Comparison of ENCODE assay signal across 1 cellular context in the genomic region with DNA sequence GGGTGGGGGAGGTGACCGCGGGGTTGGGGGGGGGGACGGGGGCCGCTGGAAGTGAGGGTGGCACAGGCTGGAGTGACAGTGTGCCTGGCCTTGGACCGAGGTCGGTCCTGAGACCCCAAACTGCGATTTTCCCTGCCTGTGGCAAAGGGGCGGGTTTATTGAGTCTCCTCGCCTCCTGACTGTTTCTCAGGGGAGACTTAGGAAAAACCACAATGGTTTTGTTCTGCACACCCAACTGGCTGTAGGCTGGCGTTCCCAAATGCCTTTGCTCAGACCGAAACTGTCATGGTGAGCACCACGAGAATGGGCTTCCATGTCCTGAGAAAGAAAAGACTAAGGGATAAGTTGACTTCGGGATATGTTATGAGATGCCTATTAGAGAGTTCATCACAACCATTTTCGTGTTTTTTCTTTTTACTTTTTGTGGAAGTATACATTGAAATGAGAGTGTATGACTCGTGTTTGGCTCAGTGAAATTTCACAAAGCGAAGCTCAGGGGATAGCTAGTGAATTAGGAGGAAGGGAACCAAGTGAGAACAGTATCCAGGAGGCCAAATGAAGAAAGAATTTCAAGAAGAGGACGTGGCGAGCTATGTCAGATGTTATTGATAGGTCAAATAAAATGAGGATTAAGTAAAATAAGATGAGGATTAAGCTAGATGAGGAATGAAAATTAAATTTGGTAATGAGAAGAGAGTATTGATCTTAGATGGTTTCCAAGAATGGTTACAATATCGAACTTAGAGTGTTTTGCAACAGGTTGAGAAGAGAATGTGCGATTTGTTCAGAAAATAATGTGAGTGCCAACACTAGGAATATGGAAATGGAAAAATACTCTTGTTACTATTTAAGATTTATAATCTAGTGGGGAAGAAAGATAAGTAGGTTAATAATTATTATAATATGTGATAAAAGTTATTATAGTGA.
TF ChIP-seq lines count a peak whose summit lies in the region.

No MANE protein-coding gene starts in this region.

TF ChIP-seq in endothelial cell of umbilical vein, 7 proteins besides CTCF, POLR2A, EP300 and RAD21:
- TF ChIP-seq, protein P1, sequence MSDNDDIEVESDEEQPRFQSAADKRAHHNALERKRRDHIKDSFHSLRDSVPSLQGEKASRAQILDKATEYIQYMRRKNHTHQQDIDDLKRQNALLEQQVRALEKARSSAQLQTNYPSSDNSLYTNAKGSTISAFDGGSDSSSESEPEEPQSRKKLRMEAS (IDR thresholded peaks at IDR 0.05; ENCODE audit: insufficient read depth, insufficient read length) = no peak
- TF ChIP-seq FOS (IDR thresholded peaks at IDR 0.05; ENCODE audit: borderline replicate concordance, insufficient read depth, low read length) (no peak), EZH2 (IDR thresholded peaks at IDR 0.05; ENCODE audit: borderline replicate concordance, low read depth, low read length, severe bottlenecking) (no peak), GATA2 (IDR thresholded peaks at IDR 0.05; ENCODE audit: insufficient read depth, insufficient read length, low read depth, low read length) (no peak), MYC (IDR thresholded peaks at IDR 0.05; ENCODE audit: low read depth, low read length) (no peak), JUN (IDR thresholded peaks at IDR 0.05; ENCODE audit: borderline replicate concordance, insufficient read depth, insufficient read length, low read depth) (no peak), POLR2AphosphoS5 (IDR thresholded peaks at IDR 0.05; ENCODE audit: insufficient read depth, low read depth, low read length) (no peak)
